Comparison of ENCODE assay signal across 9 cellular contexts in the genomic region with DNA sequence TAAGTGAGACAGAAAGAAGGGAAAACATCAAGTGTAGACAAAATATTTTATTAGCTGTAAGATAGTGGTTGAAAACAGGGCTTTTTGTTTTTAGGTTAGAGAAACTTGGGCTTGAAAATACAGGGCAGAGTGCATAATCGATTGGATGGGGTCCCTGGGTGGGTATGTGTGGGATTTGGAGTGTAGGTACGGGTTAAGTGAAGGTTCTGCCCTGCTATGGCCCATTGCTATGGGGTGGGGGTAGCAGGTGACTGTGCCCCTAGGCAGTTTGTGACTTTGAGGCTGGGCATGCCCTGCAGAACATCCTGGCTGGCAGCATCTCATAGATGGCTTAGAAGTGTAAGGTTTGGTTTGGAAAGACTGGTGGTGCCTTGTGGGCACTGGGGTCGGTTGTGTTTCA. TPM values are rescaled to one million over a fixed set of nuclear protein-coding genes. Genes with fewer than 3 reads are reported as not detected.
DNase-seq lines count a peak whose midpoint lies in the region; ATAC-seq and TF ChIP-seq lines count a peak whose summit lies in the region.
"Had no signal": no experiment of that assay in that cellular context is flagged by ENCODE, and none has a peak within 500 bp of the region (broad histone marks: within the 10 kb centered on the region; RNA-seq: fewer than 3 reads in every experiment).

No MANE protein-coding gene starts in this region.

- H3K4me3 Mint-ChIP-seq in activated CD4-positive, alpha-beta T cell treated with anti-CD3 and anti-CD28 coated beads, Interleukin-2, amount 10 ng/mL, durations not matched to agents 24 days and 14 days: peak overlapping the region; percentile 7
- H3K4me3 Mint-ChIP-seq in activated T-helper 1 cell treated with anti-CD3 and anti-CD28 coated beads, Interleukin-12 subunit alpha, Interleukin-12 subunit beta, Interleukin-2, Interleukin-4 antibody, amounts not matched to agents 30 ng/mL and 10 ng/mL and 1 ng/mL, durations not matched to agents 14 hours and 24 hours and 36 hours: no peak overlapping the region
- no peak overlapping the region for H3K4me3 Mint-ChIP-seq in glutamatergic neuron (ENCODE audit: unreplicated experiment)
- H3K4me3 Mint-ChIP-seq in stimulated activated naive B cell treated with anti-CD40 and anti-IgM and Interleukin-4, amounts not matched to agents 10 μg/mL and 1 μg/mL and 100 μg/mL, for 72 hours: no peak overlapping the region

- DNase-seq in activated CD4-positive, alpha-beta T cell treated with anti-CD3 and anti-CD28 coated beads, Interleukin-2, amount 10 ng/mL, durations not matched to agents 24 days and 14 days: no peak
- no peak for DNase-seq in activated CD4-positive, alpha-beta T cell treated with anti-CD3 and anti-CD28 coated beads, Interleukin-2, amount 50 U/mL, for 4 hours
- no peak for DNase-seq in activated T-helper 1 cell treated with anti-CD3 and anti-CD28 coated beads, Interleukin-12 subunit alpha, Interleukin-12 subunit beta, Interleukin-2, Interleukin-4 antibody, amounts not matched to agents 30 ng/mL and 10 ng/mL and 1 ng/mL, durations not matched to agents 14 hours and 24 hours and 36 hours (ENCODE audit: low spot score)
- no peak for DNase-seq in glutamatergic neuron
- no peak for DNase-seq in stimulated activated naive B cell treated with anti-CD40 and anti-IgM and Interleukin-4, amounts not matched to agents 10 μg/mL and 1 μg/mL and 100 μg/mL, for 72 hours
- no peak for DNase-seq in dorsolateral prefrontal cortex
- DNase-seq in SIG-M5 treated with dmso at 0.1 percent for 504 hours (lab: John Stamatoyannopoulos, UW; ENCODE audit: unreplicated experiment): no peak
- DNase-seq: NCI-H1417 had no signal

- intact Hi-C loops in activated CD4-positive, alpha-beta T cell treated with anti-CD3 and anti-CD28 coated beads, Interleukin-2, amount 10 ng/mL, durations not matched to agents 24 days and 14 days (cut with micrococcal nuclease): loop anchor here (2.0 kb wide), 1 partner anchor 35 kb away; the partner anchor contains the start of gene PSMD2
- intact Hi-C loops in activated T-helper 1 cell treated with anti-CD3 and anti-CD28 coated beads, Interleukin-12 subunit alpha, Interleukin-12 subunit beta, Interleukin-2, Interleukin-4 antibody, amounts not matched to agents 30 ng/mL and 10 ng/mL and 1 ng/mL, durations not matched to agents 14 hours and 24 hours and 36 hours (cut with micrococcal nuclease): loop anchor here (1.0 kb wide), 1 partner anchor 34 kb away; the partner anchor contains the start of gene PSMD2
- intact Hi-C loops in dorsolateral prefrontal cortex (cut with DNase I): loop anchor here in 1 of 2 donors (2.0 kb wide), 1 partner anchor 13 kb away; no protein-coding TSS in a partner anchor

- H3K4me1 Mint-ChIP-seq in activated CD4-positive, alpha-beta T cell treated with anti-CD3 and anti-CD28 coated beads, Interleukin-2, amount 10 ng/mL, durations not matched to agents 24 days and 14 days: peaks cover 60% of the 10 kb centered on the region
- H3K4me1 Mint-ChIP-seq in activated T-helper 1 cell treated with anti-CD3 and anti-CD28 coated beads, Interleukin-12 subunit alpha, Interleukin-12 subunit beta, Interleukin-2, Interleukin-4 antibody, amounts not matched to agents 30 ng/mL and 10 ng/mL and 1 ng/mL, durations not matched to agents 14 hours and 24 hours and 36 hours (ENCODE audit: low read depth): peaks cover 59% of the 10 kb centered on the region
- peaks cover 21% of the 10 kb centered on the region for H3K4me1 Mint-ChIP-seq in glutamatergic neuron (ENCODE audit: low read depth, unreplicated experiment)
- H3K4me1 Mint-ChIP-seq in stimulated activated naive B cell treated with anti-CD40 and anti-IgM and Interleukin-4, amounts not matched to agents 10 μg/mL and 1 μg/mL and 100 μg/mL, for 72 hours: peaks cover 31 to 69% of the 10 kb centered on the region in 2 donors

- H3K4me3 ChIP-seq in dorsolateral prefrontal cortex: no peak overlapping the region

- TF ChIP-seq CTCF in glutamatergic neuron (IDR thresholded peaks at IDR 0.05; ENCODE audit: partially characterized antibody, unreplicated experiment) (no peak), dorsolateral prefrontal cortex (IDR thresholded peaks at IDR 0.05 in 54 of 56, conservative IDR thresholded peaks at IDR 0.05 in 2 of 56; ENCODE audit: low read depth in 1 of 56, partially characterized antibody in 56 of 56) (no peak)

- H3K27ac Mint-ChIP-seq in activated CD4-positive, alpha-beta T cell treated with anti-CD3 and anti-CD28 coated beads, Interleukin-2, amount 10 ng/mL, durations not matched to agents 24 days and 14 days: peak overlapping the region; percentile 92
- H3K27ac Mint-ChIP-seq in activated T-helper 1 cell treated with anti-CD3 and anti-CD28 coated beads, Interleukin-12 subunit alpha, Interleukin-12 subunit beta, Interleukin-2, Interleukin-4 antibody, amounts not matched to agents 30 ng/mL and 10 ng/mL and 1 ng/mL, durations not matched to agents 14 hours and 24 hours and 36 hours: peak overlapping the region; percentile 92
- peak overlapping the region; percentile 60 for H3K27ac Mint-ChIP-seq in glutamatergic neuron (ENCODE audit: unreplicated experiment)
- peak overlapping the region; percentile 77 for H3K27ac Mint-ChIP-seq in stimulated activated naive B cell treated with anti-CD40 and anti-IgM and Interleukin-4, amounts not matched to agents 10 μg/mL and 1 μg/mL and 100 μg/mL, for 72 hours

- ATAC-seq in stimulated activated naive B cell treated with anti-CD40 and anti-IgM and Interleukin-4, amounts not matched to agents 10 μg/mL and 1 μg/mL and 100 μg/mL, for 72 hours (replicated peaks): no peak
- ATAC-seq in GM21390 (IDR thresholded peaks at IDR 0.05; ENCODE audit: unreplicated experiment): no peak

- H3K36me3 Mint-ChIP-seq in activated CD4-positive, alpha-beta T cell treated with anti-CD3 and anti-CD28 coated beads, Interleukin-2, amount 10 ng/mL, durations not matched to agents 24 days and 14 days (ENCODE audit: low read depth): peaks cover 66% of the 10 kb centered on the region
- peaks cover 62% of the 10 kb centered on the region for H3K36me3 Mint-ChIP-seq in activated T-helper 1 cell treated with anti-CD3 and anti-CD28 coated beads, Interleukin-12 subunit alpha, Interleukin-12 subunit beta, Interleukin-2, Interleukin-4 antibody, amounts not matched to agents 30 ng/mL and 10 ng/mL and 1 ng/mL, durations not matched to agents 14 hours and 24 hours and 36 hours (ENCODE audit: low read depth)
- no peaks in the 10 kb centered on the region for H3K36me3 Mint-ChIP-seq in glutamatergic neuron (ENCODE audit: unreplicated experiment)
- H3K36me3 Mint-ChIP-seq in stimulated activated naive B cell treated with anti-CD40 and anti-IgM and Interleukin-4, amounts not matched to agents 10 μg/mL and 1 μg/mL and 100 μg/mL, for 72 hours: peaks cover 49 to 60% of the 10 kb centered on the region in 2 donors

- peak overlapping the region in 9 of 59 donors; percentile 1 to 93 (median 12) for H3K27ac ChIP-seq in dorsolateral prefrontal cortex

- H3K9me3 Mint-ChIP-seq in activated CD4-positive, alpha-beta T cell treated with anti-CD3 and anti-CD28 coated beads, Interleukin-2, amount 10 ng/mL, durations not matched to agents 24 days and 14 days: no peaks in the 10 kb centered on the region
- no peaks in the 10 kb centered on the region for H3K9me3 Mint-ChIP-seq in activated T-helper 1 cell treated with anti-CD3 and anti-CD28 coated beads, Interleukin-12 subunit alpha, Interleukin-12 subunit beta, Interleukin-2, Interleukin-4 antibody, amounts not matched to agents 30 ng/mL and 10 ng/mL and 1 ng/mL, durations not matched to agents 14 hours and 24 hours and 36 hours
- H3K9me3 Mint-ChIP-seq in glutamatergic neuron (ENCODE audit: unreplicated experiment): peaks cover 18% of the 10 kb centered on the region
- no peaks in the 10 kb centered on the region for H3K9me3 Mint-ChIP-seq in stimulated activated naive B cell treated with anti-CD40 and anti-IgM and Interleukin-4, amounts not matched to agents 10 μg/mL and 1 μg/mL and 100 μg/mL, for 72 hours

- H3K27me3 ChIP-seq in dorsolateral prefrontal cortex: no peaks in the 10 kb centered on the region

- no peaks in the 10 kb centered on the region for H3K27me3 Mint-ChIP-seq in activated CD4-positive, alpha-beta T cell treated with anti-CD3 and anti-CD28 coated beads, Interleukin-2, amount 10 ng/mL, durations not matched to agents 24 days and 14 days
- peaks cover 2% of the 10 kb centered on the region for H3K27me3 Mint-ChIP-seq in activated T-helper 1 cell treated with anti-CD3 and anti-CD28 coated beads, Interleukin-12 subunit alpha, Interleukin-12 subunit beta, Interleukin-2, Interleukin-4 antibody, amounts not matched to agents 30 ng/mL and 10 ng/mL and 1 ng/mL, durations not matched to agents 14 hours and 24 hours and 36 hours (ENCODE audit: insufficient read depth)
- H3K27me3 Mint-ChIP-seq in glutamatergic neuron (ENCODE audit: unreplicated experiment): peaks cover 13% of the 10 kb centered on the region
- H3K27me3 Mint-ChIP-seq in stimulated activated naive B cell treated with anti-CD40 and anti-IgM and Interleukin-4, amounts not matched to agents 10 μg/mL and 1 μg/mL and 100 μg/mL, for 72 hours: no peaks in the 10 kb centered on the region

RNA-seq across cellular contexts. Expression of gene FAM131A, which starts 3.7 kb away (rescaled TPM):
- 8.6 and 8.7 TPM in 2 replicates for total RNA-seq in activated CD4-positive, alpha-beta T cell treated with anti-CD3 and anti-CD28 coated beads, Interleukin-2, amount 10 ng/mL, durations not matched to agents 24 days and 14 days
- total RNA-seq in activated T-helper 1 cell treated with anti-CD3 and anti-CD28 coated beads, Interleukin-12 subunit alpha, Interleukin-12 subunit beta, Interleukin-2, Interleukin-4 antibody, amounts not matched to agents 30 ng/mL and 10 ng/mL and 1 ng/mL, durations not matched to agents 14 hours and 24 hours and 36 hours: 7.5 and 9.2 TPM in 2 replicates
- total RNA-seq in glutamatergic neuron (ENCODE audit: unreplicated experiment) (51.4 TPM), dorsolateral prefrontal cortex (100 to 1,000 TPM in 106 of 120 experiments, 10 to 100 TPM in 14; 76.8 to 195 (median 128) TPM)

RNA-seq across cellular contexts. Expression of gene EIF4G1, which starts 19.3 kb away (rescaled TPM):
- 680 and 700 TPM in 2 replicates for total RNA-seq in activated CD4-positive, alpha-beta T cell treated with anti-CD3 and anti-CD28 coated beads, Interleukin-2, amount 10 ng/mL, durations not matched to agents 24 days and 14 days
- total RNA-seq in activated T-helper 1 cell treated with anti-CD3 and anti-CD28 coated beads, Interleukin-12 subunit alpha, Interleukin-12 subunit beta, Interleukin-2, Interleukin-4 antibody, amounts not matched to agents 30 ng/mL and 10 ng/mL and 1 ng/mL, durations not matched to agents 14 hours and 24 hours and 36 hours: 657 and 706 TPM in 2 replicates
- total RNA-seq in glutamatergic neuron (ENCODE audit: unreplicated experiment): 346 TPM
- total RNA-seq in dorsolateral prefrontal cortex: 100 to 1,000 TPM; 152 to 287 (median 190) TPM

RNA-seq across cellular contexts. Expression of gene CLCN2, which starts 27.7 kb away (rescaled TPM):
- total RNA-seq in activated CD4-positive, alpha-beta T cell treated with anti-CD3 and anti-CD28 coated beads, Interleukin-2, amount 10 ng/mL, durations not matched to agents 24 days and 14 days: 8.3 and 8.4 TPM in 2 replicates
- 5.2 and 6.6 TPM in 2 replicates for total RNA-seq in activated T-helper 1 cell treated with anti-CD3 and anti-CD28 coated beads, Interleukin-12 subunit alpha, Interleukin-12 subunit beta, Interleukin-2, Interleukin-4 antibody, amounts not matched to agents 30 ng/mL and 10 ng/mL and 1 ng/mL, durations not matched to agents 14 hours and 24 hours and 36 hours
- total RNA-seq in glutamatergic neuron (ENCODE audit: unreplicated experiment) (17.8 TPM), dorsolateral prefrontal cortex (10 to 100 TPM; 11.7 to 50.5 (median 26.1) TPM)

RNA-seq across cellular contexts. Expression of gene POLR2H, which starts 27.8 kb away (rescaled TPM):
- 159 and 161 TPM in 2 replicates for total RNA-seq in activated CD4-positive, alpha-beta T cell treated with anti-CD3 and anti-CD28 coated beads, Interleukin-2, amount 10 ng/mL, durations not matched to agents 24 days and 14 days
- total RNA-seq in activated T-helper 1 cell treated with anti-CD3 and anti-CD28 coated beads, Interleukin-12 subunit alpha, Interleukin-12 subunit beta, Interleukin-2, Interleukin-4 antibody, amounts not matched to agents 30 ng/mL and 10 ng/mL and 1 ng/mL, durations not matched to agents 14 hours and 24 hours and 36 hours: 145 and 151 TPM in 2 replicates
- 48.1 TPM for total RNA-seq in glutamatergic neuron (ENCODE audit: unreplicated experiment)
- 10 to 100 TPM; 27.9 to 64.8 (median 47.7) TPM for total RNA-seq in dorsolateral prefrontal cortex

RNA-seq across cellular contexts. Expression of gene PSMD2, which starts 34.7 kb away (rescaled TPM):
- 280 and 283 TPM in 2 replicates for total RNA-seq in activated CD4-positive, alpha-beta T cell treated with anti-CD3 and anti-CD28 coated beads, Interleukin-2, amount 10 ng/mL, durations not matched to agents 24 days and 14 days
- total RNA-seq in activated T-helper 1 cell treated with anti-CD3 and anti-CD28 coated beads, Interleukin-12 subunit alpha, Interleukin-12 subunit beta, Interleukin-2, Interleukin-4 antibody, amounts not matched to agents 30 ng/mL and 10 ng/mL and 1 ng/mL, durations not matched to agents 14 hours and 24 hours and 36 hours: 251 and 255 TPM in 2 replicates
- total RNA-seq in glutamatergic neuron (ENCODE audit: unreplicated experiment): 338 TPM
- 100 to 1,000 TPM; 147 to 269 (median 208) TPM for total RNA-seq in dorsolateral prefrontal cortex
